Comparison of ENCODE assay signal across 9 cellular contexts in genomic region chr12:107622005-107622404, GRCh38.
A peak's percentile ranks its signal among the peaks of the same experiment; 100 is the strongest.
DNase-seq lines count a peak whose midpoint lies in the region; ATAC-seq, FAIRE-seq and TF ChIP-seq lines count a peak whose summit lies in the region.
"Had no signal": no experiment of that assay in that cellular context is flagged by ENCODE, and none has a peak within 500 bp of the region (broad histone marks: within the 10 kb centered on the region; RNA-seq: fewer than 3 reads in every experiment).

No MANE protein-coding gene starts in this region.

- peaks cover 14% of the 10 kb centered on the region for H3K9me3 Mint-ChIP-seq in mesothelial cell of epicardium

- no peaks in the 10 kb centered on the region for H3K4me1 Mint-ChIP-seq in mesothelial cell of epicardium

- ATAC-seq in HG02623 (IDR thresholded peaks at IDR 0.05; ENCODE audit: unreplicated experiment) = no peak
- no peak for ATAC-seq in HG03354 (IDR thresholded peaks at IDR 0.05; ENCODE audit: poor library complexity, severe bottlenecking, unreplicated experiment)

- DNase-seq in NCI-H524 (lab: John Stamatoyannopoulos, UW) (peak; percentile 20 to 41), NCI-H524 treated with DMSO at 0.1 percent for 48 hours (lab: John Stamatoyannopoulos, UW) (no peak), HTR-8/SVneo (ENCODE audit: insufficient read length, low spot score) (peak; percentile 24), astrocyte of the hippocampus (ENCODE audit: low read depth, low spot score) (peak; percentile 20), mesothelial cell of epicardium (ENCODE audit: low spot score in 2 of 2, unreplicated experiment in 2 of 2) (no peak), occipital lobe (lab: John Stamatoyannopoulos, UW) (no peak)
- DNase-seq: activated naive CD4-positive, alpha-beta T cell had no signal

- no peak overlapping the region for H3K4me3 Mint-ChIP-seq in mesothelial cell of epicardium

- no peaks in the 10 kb centered on the region for H3K36me3 Mint-ChIP-seq in mesothelial cell of epicardium

- peaks cover 34% of the 10 kb centered on the region for H3K27me3 Mint-ChIP-seq in mesothelial cell of epicardium (ENCODE audit: low read depth)

- no peak overlapping the region for H3K27ac Mint-ChIP-seq in mesothelial cell of epicardium

- peak; percentile 57 for TF ChIP-seq CTCF in mesothelial cell of epicardium (IDR thresholded peaks at IDR 0.05; ENCODE audit: unreplicated experiment)

- no peak for FAIRE-seq in HTR-8/SVneo (lab: Jason Lieb, UNC)

Comparison
In these comparisons a context has a peak if more than half of its experiments do, and no peak if none do; other contexts are left out.
1. DNase-seq: peak in NCI-H524 (2 of 2), HTR-8/SVneo (single experiment) and astrocyte of the hippocampus (single experiment); none in NCI-H524 treated with DMSO at 0.1 percent for 48 hours (single experiment), mesothelial cell of epicardium (0 of 2) and occipital lobe (single experiment).